23 cellular contexts compared by ENCODE assay signal in genomic region chr1:64846573-64847430, GRCh38.
DNase-seq lines count a peak whose midpoint lies in the region; ATAC-seq, FAIRE-seq and TF ChIP-seq lines count a peak whose summit lies in the region.
"Had no signal": no experiment of that assay in that cellular context is flagged by ENCODE, and none has a peak within 500 bp of the region (broad histone marks: within the 10 kb centered on the region; RNA-seq: fewer than 3 reads in every experiment).

No MANE protein-coding gene starts in this region.

- intact Hi-C loops in spleen (cut with DNase I; ENCODE audit: low total_unique reads): no loop called here

- peak overlapping the region; percentile 25 for H3K27ac Mint-ChIP-seq in activated CD4-positive, alpha-beta T cell treated with anti-CD3 and anti-CD28 coated beads, Interleukin-2, amount 10 ng/mL, durations not matched to agents 7 days and 5 days
- H3K27ac Mint-ChIP-seq: stimulated activated naive CD8-positive, alpha-beta T cell treated with anti-CD3 and anti-CD28 coated beads, Interleukin-15, Interleukin-2, amounts not matched to agents 100 ng/mL and 50 ng/mL, for 24 hours had no signal

- WGBS in liver: 90% methylated on average over 10 of the region's 10 CpGs
- WGBS in small intestine, 3 donors: 85 to 90% (median 85%) methylated on average over 10 of the region's 10 CpGs
- 90 to 96% (median 93%) methylated on average over 10 of the region's 10 CpGs for WGBS in spleen, 5 donors

- H3K4me1 Mint-ChIP-seq in activated CD4-positive, alpha-beta T cell treated with anti-CD3 and anti-CD28 coated beads, Interleukin-2, amount 10 ng/mL, durations not matched to agents 7 days and 5 days: no peaks in the 10 kb centered on the region

- CTCF ChIA-PET in activated CD4-positive, alpha-beta T cell treated with anti-CD3 and anti-CD28 coated beads, Interleukin-2, amount 10 ng/mL, durations not matched to agents 7 days and 5 days (lab: Charles Lee): no interaction called here

- no peaks in the 10 kb centered on the region for H3K9me3 Mint-ChIP-seq in activated CD4-positive, alpha-beta T cell treated with anti-CD3 and anti-CD28 coated beads, Interleukin-2, amount 10 ng/mL, durations not matched to agents 7 days and 5 days
- H3K9me3 Mint-ChIP-seq: stimulated activated naive CD8-positive, alpha-beta T cell treated with anti-CD3 and anti-CD28 coated beads, Interleukin-15, Interleukin-2, amounts not matched to agents 100 ng/mL and 50 ng/mL, for 24 hours had no signal

- peaks cover 0 to 8% (median 4%) of the 10 kb centered on the region in 4 donors for H3K4me1 ChIP-seq in liver (ENCODE audit: control insufficient read depth in 4 of 4, insufficient read depth in 4 of 4, low read length in 3 of 4)
- peaks cover 0 to 2% of the 10 kb centered on the region in 2 donors for H3K4me1 ChIP-seq in small intestine (ENCODE audit: control insufficient read depth in 2 of 2, insufficient read depth in 1 of 2, low read depth in 1 of 2, low read length in 1 of 2)
- H3K4me1 ChIP-seq in spleen: peaks cover 4 to 26% (median 12%) of the 10 kb centered on the region in 6 donors
- H3K4me1 ChIP-seq: sigmoid colon, upper lobe of right lung had no signal

- H3K9me3 ChIP-seq in liver (ENCODE audit: control insufficient read depth in 4 of 4, low read length in 3 of 4) (no peaks in the 10 kb centered on the region), small intestine (ENCODE audit: control insufficient read depth, low read depth) (no peaks in the 10 kb centered on the region), spleen (no peaks in the 10 kb centered on the region)
- H3K9me3 ChIP-seq: BLaER1, esophagus squamous epithelium, sigmoid colon, upper lobe of right lung had no signal

- no peak overlapping the region for H3K9ac ChIP-seq in liver (ENCODE audit: low read depth in 1 of 2, low read length in 2 of 2)
- H3K9ac ChIP-seq: BLaER1, KMS-11 had no signal

- H3K27me3 ChIP-seq in H7 (ENCODE audit: control insufficient read depth, insufficient read depth, low read length) (no peaks in the 10 kb centered on the region), liver (ENCODE audit: control insufficient read depth in 4 of 4, insufficient read depth in 4 of 4, low read length in 3 of 4) (no peaks in the 10 kb centered on the region), small intestine (ENCODE audit: control insufficient read depth in 2 of 2, insufficient read depth in 2 of 2, low read length in 2 of 2) (no peaks in the 10 kb centered on the region), spleen (replicated peaks in 1 of 7) (no peaks in the 10 kb centered on the region)
- H3K27me3 ChIP-seq: BLaER1, esophagus squamous epithelium, sigmoid colon, upper lobe of right lung had no signal

- DNase-seq in activated CD4-positive, alpha-beta T cell treated with anti-CD3 and anti-CD28 coated beads, Interleukin-2, amount 10 ng/mL, durations not matched to agents 7 days and 5 days: no peak
- DNase-seq in activated CD4-positive, alpha-beta T cell treated with anti-CD3 and anti-CD28 coated beads, Interleukin-2, amount 50 U/mL, for 1 hour: no peak
- peak; percentile 21 for DNase-seq in H7
- peak; percentile 72 for DNase-seq in small intestine
- no peak for DNase-seq in KG1 (lab: John Stamatoyannopoulos, UW)
- DNase-seq in spleen: no peak
- DNase-seq: activated naive CD4-positive, alpha-beta T cell treated with Interleukin-2 at 50 U/mL for 16 hours; DMS153; effector CD8-positive, alpha-beta T cell; esophagus squamous epithelium; kidney; NCI-H1694 treated with DMSO at 0.1 percent for 48 hours; NCI-H2227 treated with DMSO at 0.1 percent for 48 hours; NCI-H748 treated with DMSO at 0.1 percent for 48 hours; sigmoid colon; upper lobe of right lung had no signal

- H3K4me3 Mint-ChIP-seq in activated CD4-positive, alpha-beta T cell treated with anti-CD3 and anti-CD28 coated beads, Interleukin-2, amount 10 ng/mL, durations not matched to agents 7 days and 5 days: no peak overlapping the region
- H3K4me3 Mint-ChIP-seq: stimulated activated naive CD8-positive, alpha-beta T cell treated with anti-CD3 and anti-CD28 coated beads, Interleukin-15, Interleukin-2, amounts not matched to agents 100 ng/mL and 50 ng/mL, for 24 hours had no signal

- FAIRE-seq in small intestine (lab: Jason Lieb, UNC): no peak
- FAIRE-seq: A204.1, G401.6, kidney had no signal

- no peak for TF ChIP-seq CTCF in liver (IDR thresholded peaks at IDR 0.05; ENCODE audit: low read depth, low read length, missing input control)
- no peak for TF ChIP-seq CTCF in spleen (IDR thresholded peaks at IDR 0.05 in 8 of 11, conservative IDR thresholded peaks at IDR 0.05 in 3 of 11)

- peak; percentile 43 to 45 for TF ChIP-seq RAD21 in liver (IDR thresholded peaks at IDR 0.05)

- H3K27ac ChIP-seq in liver (ENCODE audit: low read depth in 1 of 2, low read length in 2 of 2) (no peak overlapping the region), small intestine (ENCODE audit: low read depth in 1 of 2, low read length in 1 of 2) (no peak overlapping the region), spleen (no peak overlapping the region)
- H3K27ac ChIP-seq: BLaER1, esophagus squamous epithelium, KMS-11, sigmoid colon, upper lobe of right lung had no signal

- no peak overlapping the region for H3K4me3 ChIP-seq in H7 (ENCODE audit: insufficient read depth, low read depth, low read length)
- H3K4me3 ChIP-seq in liver (ENCODE audit: low read depth in 1 of 3, low read length in 3 of 3): no peak overlapping the region
- no peak overlapping the region for H3K4me3 ChIP-seq in small intestine (ENCODE audit: low read depth in 1 of 2, low read length in 2 of 2)
- H3K4me3 ChIP-seq in spleen: no peak overlapping the region
- H3K4me3 ChIP-seq: BLaER1, esophagus squamous epithelium, sigmoid colon, upper lobe of right lung had no signal

- H3K36me3 ChIP-seq in H7 (replicated peaks; ENCODE audit: control insufficient read depth, insufficient read depth, low read length): peaks cover 9% of the 10 kb centered on the region
- peaks cover 13 to 57% (median 39%) of the 10 kb centered on the region in 4 donors for H3K36me3 ChIP-seq in liver (ENCODE audit: control insufficient read depth in 4 of 4, insufficient read depth in 3 of 4, low read depth in 1 of 4, low read length in 3 of 4)
- peaks cover 2 to 9% of the 10 kb centered on the region in 2 donors for H3K36me3 ChIP-seq in small intestine (ENCODE audit: control insufficient read depth in 2 of 2, insufficient read depth in 2 of 2, low read length in 2 of 2)
- peaks cover 0 to 100% (median 94%) of the 10 kb centered on the region in 6 donors for H3K36me3 ChIP-seq in spleen

- peaks cover 42% of the 10 kb centered on the region for H3K36me3 Mint-ChIP-seq in activated CD4-positive, alpha-beta T cell treated with anti-CD3 and anti-CD28 coated beads, Interleukin-2, amount 10 ng/mL, durations not matched to agents 7 days and 5 days (ENCODE audit: low read depth)

- POLR2A ChIA-PET in activated CD4-positive, alpha-beta T cell treated with anti-CD3 and anti-CD28 coated beads, Interleukin-2, amount 10 ng/mL, durations not matched to agents 7 days and 5 days (lab: Charles Lee): no interaction called here

- TF ChIP-seq POLR2A in spleen (IDR thresholded peaks at IDR 0.05): no peak

- no peak for ATAC-seq in HG03521 (IDR thresholded peaks at IDR 0.05; ENCODE audit: unreplicated experiment)
- ATAC-seq: upper lobe of right lung had no signal

- no peaks in the 10 kb centered on the region for H3K27me3 Mint-ChIP-seq in activated CD4-positive, alpha-beta T cell treated with anti-CD3 and anti-CD28 coated beads, Interleukin-2, amount 10 ng/mL, durations not matched to agents 7 days and 5 days
- H3K27me3 Mint-ChIP-seq: stimulated activated naive CD8-positive, alpha-beta T cell treated with anti-CD3 and anti-CD28 coated beads, Interleukin-15, Interleukin-2, amounts not matched to agents 100 ng/mL and 50 ng/mL, for 24 hours had no signal

TF ChIP-seq in liver, 16 proteins besides CTCF, POLR2A, EP300 and RAD21 (continues in another document):
- TF ChIP-seq TAF1 (conservative IDR thresholded peaks at IDR 0.05) (no peak), ZBTB33 (IDR thresholded peaks at IDR 0.05) (no peak), RXRA (IDR thresholded peaks at IDR 0.05) (peak; percentile 53 to 59), ATF3 (IDR thresholded peaks at IDR 0.05) (no peak)

Comparison
In these comparisons a context has a peak if more than half of its experiments do, and no peak if none do; other contexts are left out.
1. DNase-seq: peak in H7 (single experiment) and small intestine (single experiment); none in activated CD4-positive, alpha-beta T cell treated with anti-CD3 and anti-CD28 coated beads, Interleukin-2, amount 10 ng/mL, durations not matched to agents 7 days and 5 days (single experiment), activated CD4-positive, alpha-beta T cell treated with anti-CD3 and anti-CD28 coated beads, Interleukin-2, amount 50 U/mL, for 1 hour (single experiment), KG1 (single experiment) and spleen (single experiment).